In the genomic region with DNA sequence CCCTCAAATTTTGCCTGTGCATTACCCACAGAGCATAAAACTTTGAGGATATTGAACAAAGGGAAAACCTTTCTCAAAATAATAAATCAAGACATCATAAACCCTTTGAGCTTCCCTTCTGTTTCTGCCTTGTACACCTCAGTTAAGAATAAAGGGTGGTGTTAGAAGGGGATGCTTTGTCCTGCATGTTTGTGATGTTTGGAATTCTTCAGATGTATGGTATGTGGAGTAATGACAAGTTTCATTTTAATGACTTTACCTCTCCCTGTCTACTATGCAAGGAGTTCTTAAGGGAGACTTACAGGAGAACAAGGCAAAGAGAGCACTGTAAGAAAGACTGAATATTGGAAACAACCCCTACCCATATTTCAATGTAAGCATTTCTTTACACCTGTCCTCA, we compare ENCODE assay signal across 29 cellular contexts.
DNase-seq lines count a peak whose midpoint lies in the region; ATAC-seq and TF ChIP-seq lines count a peak whose summit lies in the region.
"Had no signal": no experiment of that assay in that cellular context is flagged by ENCODE, and none has a peak within 500 bp of the region (broad histone marks: within the 10 kb centered on the region; RNA-seq: fewer than 3 reads in every experiment).

No MANE protein-coding gene starts in this region.

- no peak overlapping the region for H3K4me2 ChIP-seq in H9 (ENCODE audit: insufficient read depth, insufficient read length, low read length)

- no peak overlapping the region for H2BK15ac ChIP-seq in H9 (ENCODE audit: low read depth, low read length)

- no peaks in the 10 kb centered on the region for H3K27me3 ChIP-seq in H9 (ENCODE audit: insufficient read depth, low read length)
- H3K27me3 ChIP-seq: right atrium auricular region, testis had no signal

- no peaks in the 10 kb centered on the region for H3K36me3 ChIP-seq in mesodermal cell (ENCODE audit: control insufficient read depth, insufficient read depth, low read length)
- H3K36me3 ChIP-seq: right atrium auricular region had no signal

- H2AK5ac ChIP-seq in H9 (ENCODE audit: insufficient read length, low read length) = no peak overlapping the region

- no peak for DNase-seq in H9
- DNase-seq in WTC11 (ENCODE audit: low spot score) = no peak
- no peak for DNase-seq in mesenteric fat pad (ENCODE audit: low spot score)
- DNase-seq in UCSD-AML1 (lab: John Stamatoyannopoulos, UW; ENCODE audit: unreplicated experiment) = no peak
- DNase-seq in SIG-M5 (lab: John Stamatoyannopoulos, UW) = no peak
- DNase-seq in hippocampal formation (lab: John Stamatoyannopoulos, UW) = no peak
- DNase-seq: activated B cell treated with CpG ODN at 0.5 μM for 24 hours; activated CD4-positive, alpha-beta T cell treated with anti-CD3 and anti-CD28 coated beads, Interleukin-2, amount 50 U/mL, for 4 hours; activated CD8-positive, alpha-beta memory T cell treated with anti-CD3 and anti-CD28 coated beads, Interleukin-2, amount 50 U/mL, for 48 hours; activated naive CD8-positive, alpha-beta T cell treated with anti-CD3 and anti-CD28 coated beads for 36 hours; AML-193; CD4-positive, alpha-beta memory T cell; cerebellar nuclear complex; DMS153; glutamatergic neuron; left colon; midbrain; natural killer cell; NCI-H1092 treated with DMSO at 0.1 percent for 48 hours; NCI-H2029; NCI-H2227 treated with DMSO at 0.1 percent for 48 hours; NCI-H774; stimulated activated CD4-positive, alpha-beta T cell treated with anti-CD3 and anti-CD28 coated beads, Interleukin-4, amount 100 ng/mL, for 24 hours; stimulated activated naive CD4-positive, alpha-beta T cell; testis had no signal

- TF ChIP-seq CTCF in H9 (conservative IDR thresholded peaks at IDR 0.05) (no peak), WTC11 (IDR thresholded peaks at IDR 0.05) (no peak)

- no peak overlapping the region for H3K23ac ChIP-seq in H9 (ENCODE audit: insufficient read length, low read depth, low read length)

- H3K4me1 Mint-ChIP-seq in H9 (peaks cover 40 to 52% of the 10 kb centered on the region in 2 experiments), WTC11 (peaks cover 60% of the 10 kb centered on the region)
- H3K4me1 Mint-ChIP-seq: activated B cell treated with CpG ODN at 0.5 μM for 24 hours; activated naive CD8-positive, alpha-beta T cell treated with anti-CD3 and anti-CD28 coated beads for 36 hours; activated T-helper 17 cell treated with anti-CD3 and anti-CD28 coated beads, Interleukin-2, amount 50 U/mL, for 72 hours; CD4-positive, alpha-beta memory T cell; natural killer cell had no signal

- H3K14ac ChIP-seq in H9 (ENCODE audit: insufficient read depth, low read length) = no peak overlapping the region

- H4K5ac ChIP-seq in H9 (ENCODE audit: insufficient read length, low read depth, low read length) = no peak overlapping the region

- H3K36me3 Mint-ChIP-seq in H9 (ENCODE audit: insufficient read depth in 1 of 3, low read depth in 3 of 3) = peaks cover 0 to 3% (median 0%) of the 10 kb centered on the region in 3 experiments; a peak in 1 of 7 replicates
- no peaks in the 10 kb centered on the region for H3K36me3 Mint-ChIP-seq in WTC11
- H3K36me3 Mint-ChIP-seq: activated naive CD8-positive, alpha-beta T cell treated with anti-CD3 and anti-CD28 coated beads for 36 hours; CD4-positive, alpha-beta memory T cell; natural killer cell had no signal

- no peak overlapping the region for H2BK20ac ChIP-seq in H9 (ENCODE audit: low read depth, low read length, poor library complexity, severe bottlenecking)

- CTCF ChIA-PET in WTC11 (lab: Charles Lee) = interaction anchor here (0.6 kb wide), 1 partner anchor 16 kb away, joined by 3 read pairs; no protein-coding TSS in a partner anchor

- H3K9me3 ChIP-seq in H9 (ENCODE audit: control insufficient read depth, low read depth, low read length) (no peaks in the 10 kb centered on the region), mesodermal cell (ENCODE audit: control insufficient read depth, low read length) (no peaks in the 10 kb centered on the region)
- H3K9me3 ChIP-seq: right atrium auricular region, testis had no signal

- H2BK12ac ChIP-seq in H9 (ENCODE audit: insufficient read length, low read depth, low read length) = no peak overlapping the region

- no peak overlapping the region for H3K4me3 ChIP-seq in mesodermal cell (ENCODE audit: extremely low read depth, insufficient read depth, low read length, poor library complexity, severe bottlenecking)
- H3K4me3 ChIP-seq: right atrium auricular region, testis had no signal

- H3K23me2 ChIP-seq in H9 (ENCODE audit: insufficient read length, low read depth, low read length, poor library complexity, severe bottlenecking) = no peaks in the 10 kb centered on the region

- H2BK5ac ChIP-seq in H9 (ENCODE audit: insufficient read length, low read length) = no peak overlapping the region

- H4K8ac ChIP-seq in H9 (replicated peaks; ENCODE audit: insufficient read length, low read depth, low read length) = no peak overlapping the region

- H3T11ph ChIP-seq in H9 (ENCODE audit: low read length) = no peak overlapping the region

- H3K4me3 Mint-ChIP-seq in H9 (no peak overlapping the region), WTC11 (no peak overlapping the region)
- H3K4me3 Mint-ChIP-seq: activated B cell treated with CpG ODN at 0.5 μM for 24 hours; activated naive CD8-positive, alpha-beta T cell treated with anti-CD3 and anti-CD28 coated beads for 36 hours; activated T-helper 17 cell treated with anti-CD3 and anti-CD28 coated beads, Interleukin-2, amount 50 U/mL, for 72 hours; CD4-positive, alpha-beta memory T cell; natural killer cell; T-helper 2 cell treated with Interferon-gamma antibody and Interleukin-4, amounts not matched to agents 5 μg/mL and 100 μg/mL, for 36 hours had no signal

- H3K79me2 ChIP-seq in H9 (ENCODE audit: insufficient read depth, low read length) = no peaks in the 10 kb centered on the region

- H3K18ac ChIP-seq in H9 (ENCODE audit: insufficient read length, low read depth, low read length) = no peak overlapping the region

- no peak overlapping the region for H4K91ac ChIP-seq in H9 (ENCODE audit: insufficient read length, low read depth, low read length)

- H2AFZ ChIP-seq in H9 (ENCODE audit: low read length) = no peak overlapping the region

- no peak overlapping the region for H2BK120ac ChIP-seq in H9 (ENCODE audit: low read depth, low read length, poor library complexity, severe bottlenecking)

- ATAC-seq in WTC11 = peak; percentile 35; the same call in 1 of the 2 replicates
- ATAC-seq: activated T-helper 17 cell treated with anti-CD3 and anti-CD28 coated beads, Interleukin-2, amount 50 U/mL, for 72 hours; left colon; natural killer cell had no signal

- H3K79me1 ChIP-seq in H9 (ENCODE audit: insufficient read depth, low read depth, low read length, poor library complexity, severe bottlenecking) = no peaks in the 10 kb centered on the region

- POLR2A ChIA-PET in WTC11 (lab: Charles Lee) = no interaction called here

- no peak overlapping the region for H3K56ac ChIP-seq in H9 (ENCODE audit: insufficient read length, low read depth, low read length)

- H3K4me1 ChIP-seq in H9 (ENCODE audit: insufficient read depth, low read length) (peaks cover 9% of the 10 kb centered on the region; the same call in 1 of the 2 replicates), mesodermal cell (ENCODE audit: control insufficient read depth, insufficient read depth, low read length, poor library complexity, severe bottlenecking) (peaks cover 3% of the 10 kb centered on the region)
- H3K4me1 ChIP-seq: right atrium auricular region, testis had no signal

- H3K9ac ChIP-seq in H9 (ENCODE audit: extremely low read depth, insufficient read length, low read length) = no peak overlapping the region

- no peaks in the 10 kb centered on the region for H4K20me1 ChIP-seq in H9 (ENCODE audit: control insufficient read depth, insufficient read depth, insufficient read length)

- no peak overlapping the region for H3K4ac ChIP-seq in H9 (ENCODE audit: low read depth, low read length)

- H3K9me3 Mint-ChIP-seq in H9 = no peaks in the 10 kb centered on the region
- H3K9me3 Mint-ChIP-seq in WTC11 = peaks cover 4% of the 10 kb centered on the region
- H3K9me3 Mint-ChIP-seq: activated B cell treated with CpG ODN at 0.5 μM for 24 hours; activated naive CD8-positive, alpha-beta T cell treated with anti-CD3 and anti-CD28 coated beads for 36 hours; activated T-helper 17 cell treated with anti-CD3 and anti-CD28 coated beads, Interleukin-2, amount 50 U/mL, for 72 hours; natural killer cell; T-helper 2 cell treated with Interferon-gamma antibody and Interleukin-4, amounts not matched to agents 5 μg/mL and 100 μg/mL, for 36 hours had no signal

- H3K27ac Mint-ChIP-seq in H9 = peak overlapping the region; percentile 27 to 50 (median 49); a peak in 2 of 7 replicates
- H3K27ac Mint-ChIP-seq in WTC11 = no peak overlapping the region; the same call in 1 of the 2 replicates
- H3K27ac Mint-ChIP-seq: activated B cell treated with CpG ODN at 0.5 μM for 24 hours; activated naive CD8-positive, alpha-beta T cell treated with anti-CD3 and anti-CD28 coated beads for 36 hours; activated T-helper 17 cell treated with anti-CD3 and anti-CD28 coated beads, Interleukin-2, amount 50 U/mL, for 72 hours; CD4-positive, alpha-beta memory T cell; natural killer cell; T-helper 2 cell treated with Interferon-gamma antibody and Interleukin-4, amounts not matched to agents 5 μg/mL and 100 μg/mL, for 36 hours had no signal

- no peak overlapping the region for H3K27ac ChIP-seq in H9 (ENCODE audit: insufficient read length, low read depth, low read length)
- peak overlapping the region; percentile 16 for H3K27ac ChIP-seq in mesodermal cell (ENCODE audit: low read depth, low read length, severe bottlenecking)
- H3K27ac ChIP-seq: right atrium auricular region, testis had no signal

- H3K27me3 Mint-ChIP-seq in H9 (ENCODE audit: low read depth) = no peaks in the 10 kb centered on the region
- H3K27me3 Mint-ChIP-seq in WTC11 (ENCODE audit: low read depth) = no peaks in the 10 kb centered on the region
